In the genomic region with DNA sequence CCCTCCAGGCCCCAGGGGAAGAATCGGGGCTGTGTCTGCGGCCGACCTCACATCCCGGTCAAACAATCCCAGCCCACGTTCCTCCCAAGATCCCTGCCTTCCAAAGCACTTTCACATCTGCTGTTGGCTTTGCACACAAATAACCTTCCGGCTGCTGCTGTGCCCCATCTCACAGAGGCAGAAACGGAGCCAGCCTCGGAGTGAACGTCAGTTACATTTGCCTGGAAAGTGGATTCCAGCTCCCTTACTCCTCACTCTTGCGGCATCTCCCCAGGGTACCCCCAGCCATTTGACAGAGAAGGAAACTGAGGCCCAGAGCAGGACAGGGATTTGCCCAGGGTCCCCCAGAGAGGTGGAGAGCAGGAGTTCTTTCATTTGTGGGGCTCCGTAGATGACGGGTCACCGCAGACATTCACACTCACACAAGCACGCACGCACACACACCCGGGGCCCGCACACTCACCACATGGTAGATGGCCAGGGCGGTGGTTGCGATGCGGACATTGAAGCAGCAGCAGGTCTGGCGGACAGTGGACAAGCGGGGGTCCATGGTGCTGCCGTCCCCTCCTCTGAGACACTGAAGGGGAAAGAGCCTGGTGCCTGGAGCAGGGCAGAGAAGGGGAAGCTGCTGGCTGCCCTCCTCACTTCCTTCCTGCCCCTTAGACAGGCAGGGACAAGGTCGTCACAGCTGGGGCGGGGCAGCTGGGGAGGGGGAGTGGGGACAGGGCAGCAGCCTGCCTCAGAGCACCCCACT, we compare ENCODE assay signal across 8 cellular contexts. TPM values are rescaled to one million over a fixed set of nuclear protein-coding genes. Genes with fewer than 3 reads are reported as not detected.
DNase-seq lines count a peak whose midpoint lies in the region; ATAC-seq and TF ChIP-seq lines count a peak whose summit lies in the region.

A gene with protein sequence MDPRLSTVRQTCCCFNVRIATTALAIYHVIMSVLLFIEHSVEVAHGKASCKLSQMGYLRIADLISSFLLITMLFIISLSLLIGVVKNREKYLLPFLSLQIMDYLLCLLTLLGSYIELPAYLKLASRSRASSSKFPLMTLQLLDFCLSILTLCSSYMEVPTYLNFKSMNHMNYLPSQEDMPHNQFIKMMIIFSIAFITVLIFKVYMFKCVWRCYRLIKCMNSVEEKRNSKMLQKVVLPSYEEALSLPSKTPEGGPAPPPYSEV (minus strand): TSS at position 579 of the 754 bp plus-strand sequence. CDS start 29 bp downstream, at position 550.

- peak within 1 kb of the TSS; percentile 97 for H3K4me3 Mint-ChIP-seq in CD8-positive, alpha-beta T cell

- TF ChIP-seq CTCF in CD8-positive, alpha-beta T cell (IDR thresholded peaks at IDR 0.05): no peak
- TF ChIP-seq CTCF in Panc1 (IDR thresholded peaks at IDR 0.05): no peak

- no peaks in the 10 kb centered on the region for H3K9me3 ChIP-seq in CD8-positive, alpha-beta T cell (ENCODE audit: low read length)
- no peaks in the 10 kb centered on the region for H3K9me3 ChIP-seq in Panc1 (ENCODE audit: control insufficient read depth, insufficient read depth, low read depth, low read length)

- H3K36me3 ChIP-seq in CD8-positive, alpha-beta T cell (ENCODE audit: insufficient read depth, low read length): no peaks in the 10 kb centered on the region
- H3K36me3 ChIP-seq in Panc1 (ENCODE audit: control insufficient read depth, insufficient read depth, low read length): no peaks in the 10 kb centered on the region

- peaks cover 72% of the 10 kb centered on the region for H3K4me1 ChIP-seq in CD8-positive, alpha-beta T cell (ENCODE audit: insufficient read depth, low read length)
- H3K4me1 ChIP-seq in Panc1 (ENCODE audit: control insufficient read depth, insufficient read depth, low read length): peaks cover 8% of the 10 kb centered on the region; the same call in 1 of the 2 replicates

- intact Hi-C loops in CD8-positive, alpha-beta T cell (cut with DNase I, micrococcal nuclease): loop anchor here (1.0 to 10.0 kb wide), 6 partner anchors 8 to 1177 kb away; partner anchors contain the start of genes PEF1 (in 1 of the 2), PTP4A2 (in 1 of the 2) and PUM1 (in 1 of the 2)
- intact Hi-C loops in Panc1 (cut with micrococcal nuclease; ENCODE audit: unreplicated experiment) (no loop called here), left ventricle myocardium superior (cut with micrococcal nuclease) (no loop called here)

- H3K9me3 Mint-ChIP-seq in CD8-positive, alpha-beta T cell: no peaks in the 10 kb centered on the region
- no peaks in the 10 kb centered on the region for H3K9me3 Mint-ChIP-seq in activated naive CD4-positive, alpha-beta T cell treated with anti-CD3 and anti-CD28 coated beads, Interleukin-2, amount 50 U/mL, for 72 hours

- CTCF ChIA-PET in CD8-positive, alpha-beta T cell (lab: Charles Lee): interaction anchor here (0.6 to 27.7 kb wide), 9 partner anchors 9 to 44 kb away, joined by 3 to 338 read pairs (median 10); no protein-coding TSS in a partner anchor
- CTCF ChIA-PET in Panc1 (lab: Charles Lee): no interaction called here

- H3K4me1 Mint-ChIP-seq in CD8-positive, alpha-beta T cell (ENCODE audit: low read depth): peaks cover 86% of the 10 kb centered on the region

- no peaks in the 10 kb centered on the region for H3K27me3 Mint-ChIP-seq in CD8-positive, alpha-beta T cell (ENCODE audit: low read depth)

- ATAC-seq in CD8-positive, alpha-beta T cell: peak; percentile 25
- no peak for ATAC-seq in Panc1
- ATAC-seq in activated naive CD4-positive, alpha-beta T cell treated with anti-CD3 and anti-CD28 coated beads, Interleukin-2, amount 50 U/mL, for 72 hours: peak; percentile 36 to 50
- ATAC-seq in left ventricle myocardium superior: peak; percentile 78

- peaks cover 33% of the 10 kb centered on the region for H3K36me3 Mint-ChIP-seq in CD8-positive, alpha-beta T cell
- peaks cover 34 to 38% of the 10 kb centered on the region in 2 donors for H3K36me3 Mint-ChIP-seq in activated naive CD4-positive, alpha-beta T cell treated with anti-CD3 and anti-CD28 coated beads, Interleukin-2, amount 50 U/mL, for 72 hours

- BruUV-seq in Panc1 (replicated peaks; lab: Mats Ljungman, UMichigan): no TSS peak

- peak; percentile 32 to 79 (median 67) for DNase-seq in CD8-positive, alpha-beta T cell
- DNase-seq in Panc1 (ENCODE audit: low read depth, low spot score) (no peak), left ventricle myocardium superior (peak; percentile 72), inferior parietal cortex (ENCODE audit: extremely low spot score) (no peak), COR-L47 (lab: John Stamatoyannopoulos, UW) (no peak), NCI-H526 (lab: John Stamatoyannopoulos, UW) (no peak)
- peak; percentile 52 to 72 for DNase-seq in activated naive CD4-positive, alpha-beta T cell treated with anti-CD3 and anti-CD28 coated beads, Interleukin-2, amount 50 U/mL, for 72 hours (ENCODE audit: low spot score in 2 of 2)
- peak; percentile 51 for DNase-seq in stimulated activated CD4-positive, alpha-beta T cell treated with anti-CD3 and anti-CD28 coated beads, Interleukin-4, amount 100 ng/mL, for 24 hours

- H3K4me3 ChIP-seq in CD8-positive, alpha-beta T cell (ENCODE audit: low read depth, low read length): peak within 1 kb of the TSS; percentile 87
- no peak within 1 kb of the TSS for H3K4me3 ChIP-seq in Panc1 (ENCODE audit: low read depth in 2 of 2, low read length in 2 of 2)

- POLR2A ChIA-PET in CD8-positive, alpha-beta T cell (lab: Charles Lee): interaction anchor here (1.0 to 14.7 kb wide), 6 partner anchors 8 to 40 kb away, joined by 3 to 326 read pairs (median 24); partner anchors contain the start of gene MATN1
- POLR2A ChIA-PET in Panc1 (lab: Charles Lee): no interaction called here

- H3K27ac ChIP-seq in CD8-positive, alpha-beta T cell (ENCODE audit: low read depth, low read length): peak within 1 kb of the TSS; percentile 78
- H3K27ac ChIP-seq in Panc1 (ENCODE audit: low read length): peak within 1 kb of the TSS; percentile 12; the same call in 1 of the 2 replicates

- in situ Hi-C loops in Panc1 (cut with HindIII; ENCODE audit: low pct_unique_long_range_greater_than_20kb, low sequenced_read_pairs): no loop called here

- H3K27ac Mint-ChIP-seq in CD8-positive, alpha-beta T cell: peak within 1 kb of the TSS; percentile 99
- peak within 1 kb of the TSS; percentile 92 to 98 for H3K27ac Mint-ChIP-seq in activated naive CD4-positive, alpha-beta T cell treated with anti-CD3 and anti-CD28 coated beads, Interleukin-2, amount 50 U/mL, for 72 hours

- H3K27me3 ChIP-seq in CD8-positive, alpha-beta T cell (ENCODE audit: insufficient read depth, low read length): no peaks in the 10 kb centered on the region
- H3K27me3 ChIP-seq in Panc1 (ENCODE audit: control insufficient read depth, insufficient read depth, low read length): no peaks in the 10 kb centered on the region

RNA-seq across cellular contexts. Expression of the gene that starts here (rescaled TPM):
- total RNA-seq in CD8-positive, alpha-beta T cell: 100 to 1,000 TPM; 629 to 653 TPM
- 1.9 TPM for total RNA-seq in Panc1 (2021; ENCODE audit: unreplicated experiment)
- polyA plus RNA-seq in Panc1 (2012; ENCODE audit: insufficient read length): 0.55 TPM
- 100 to 1,000 TPM; 248 to 298 TPM for total RNA-seq in activated naive CD4-positive, alpha-beta T cell treated with anti-CD3 and anti-CD28 coated beads, Interleukin-2, amount 50 U/mL, for 72 hours
- total RNA-seq in left ventricle myocardium superior: 23.9 TPM

Comparison
In these comparisons a context has a peak if more than half of its experiments do, and no peak if none do; other contexts are left out.
1. DNase-seq: peak in CD8-positive, alpha-beta T cell (7 of 7), activated naive CD4-positive, alpha-beta T cell treated with anti-CD3 and anti-CD28 coated beads, Interleukin-2, amount 50 U/mL, for 72 hours (2 of 2), left ventricle myocardium superior (single experiment) and stimulated activated CD4-positive, alpha-beta T cell treated with anti-CD3 and anti-CD28 coated beads, Interleukin-4, amount 100 ng/mL, for 24 hours (single experiment); none in Panc1 (single experiment), inferior parietal cortex (single experiment), COR-L47 (single experiment) and NCI-H526 (0 of 2).
2. intact Hi-C loops: an anchor here in CD8-positive, alpha-beta T cell (1.0 to 10.0 kb wide); none called in Panc1 and left ventricle myocardium superior.